In genomic region chr7:140650367-140650766, GRCh38 we compare ENCODE assay signal across 1 cellular context.
TF ChIP-seq lines count a peak whose summit lies in the region.

No MANE protein-coding gene starts in this region.

TF ChIP-seq in IMR-90, 13 proteins besides CTCF, POLR2A, EP300 and RAD21 (continued from another document):
- TF ChIP-seq MAFK (IDR thresholded peaks at IDR 0.05; ENCODE audit: low read depth, low read length) (no peak), CEBPB (IDR thresholded peaks at IDR 0.05; ENCODE audit: low read depth, low read length) (no peak), RFX5 (IDR thresholded peaks at IDR 0.05; ENCODE audit: low read depth, low read length) (no peak), BHLHE40 (IDR thresholded peaks at IDR 0.05; ENCODE audit: low read depth, low read length) (no peak)
